In genomic region chr1:1842360-1843146, GRCh38 we compare ENCODE assay signal across 9 cellular contexts. TPM values are rescaled to one million over a fixed set of nuclear protein-coding genes. Genes with fewer than 3 reads are reported as not detected.
A peak's percentile ranks its signal among the peaks of the same experiment; 100 is the strongest.
DNase-seq lines count a peak whose midpoint lies in the region; ATAC-seq and TF ChIP-seq lines count a peak whose summit lies in the region.
"Had no signal": no experiment of that assay in that cellular context is flagged by ENCODE, and none has a peak within 500 bp of the region (broad histone marks: within the 10 kb centered on the region; RNA-seq: fewer than 3 reads in every experiment).

No MANE protein-coding gene starts in this region.

- no peak overlapping the region for H3K4me3 ChIP-seq in DND-41 (ENCODE audit: low read depth in 1 of 2, low read length in 2 of 2)
- no peak overlapping the region for H3K4me3 ChIP-seq in SJCRH30
- H3K4me3 ChIP-seq in tibial artery: no peak overlapping the region

- H3K4me1 ChIP-seq in DND-41 (ENCODE audit: insufficient read depth, low read length) (no peaks in the 10 kb centered on the region), SJCRH30 (peaks cover 7% of the 10 kb centered on the region), tibial artery (peaks cover 0 to 72% (median 24%) of the 10 kb centered on the region in 4 donors)

- no peak overlapping the region for H2AFZ ChIP-seq in DND-41 (ENCODE audit: low read depth, low read length)

- DNase-seq in DND-41: peak; percentile 32
- DNase-seq in SJCRH30: peak; percentile 47 to 68
- DNase-seq in naive B cell: peak; percentile 26
- DNase-seq in tibial artery: no peak
- no peak for DNase-seq in SIG-M5 treated with dmso at 0.1 percent for 504 hours (lab: John Stamatoyannopoulos, UW; ENCODE audit: unreplicated experiment)
- DNase-seq in iPS-NIHi7 (ENCODE audit: extremely low spot score): no peak
- DNase-seq: activated CD8-positive, alpha-beta memory T cell treated with anti-CD3 and anti-CD28 coated beads, Interleukin-2, amount 50 U/mL, for 48 hours had no signal

- H3K9ac ChIP-seq in DND-41 (ENCODE audit: low read depth, low read length): no peak overlapping the region

- no peaks in the 10 kb centered on the region for H3K27me3 Mint-ChIP-seq in naive B cell

- intact Hi-C loops in tibial artery (cut with DNase I; ENCODE audit: low total_unique reads): no loop called here

- H3K79me2 ChIP-seq in DND-41 (ENCODE audit: insufficient read depth, low read length): peaks cover 100% of the 10 kb centered on the region

- H3K36me3 Mint-ChIP-seq in naive B cell: peaks cover 0 to 3% of the 10 kb centered on the region in 2 donors

- ATAC-seq in DND-41 (ENCODE audit: insufficient read depth, low read depth) (peak; percentile 63; the same call in 2 of the 3 replicates), HG03460 (IDR thresholded peaks at IDR 0.05; ENCODE audit: unreplicated experiment) (peak; percentile 52), naive B cell (ENCODE audit: low read depth in 2 of 2) (peak; percentile 67 to 72), HG02840 (IDR thresholded peaks at IDR 0.05; ENCODE audit: low FRiP score, unreplicated experiment) (no peak)

- H3K27me3 ChIP-seq in DND-41 (ENCODE audit: insufficient read depth, low read length, poor library complexity) (no peaks in the 10 kb centered on the region), SJCRH30 (no peaks in the 10 kb centered on the region), tibial artery (no peaks in the 10 kb centered on the region)

- peaks cover 50 to 79% (median 71%) of the 10 kb centered on the region in 3 donors for H3K4me1 Mint-ChIP-seq in naive B cell

- H3K27ac ChIP-seq in DND-41 (ENCODE audit: low read length) (no peak overlapping the region), SJCRH30 (no peak overlapping the region), tibial artery (no peak overlapping the region)

- H3K4me2 ChIP-seq in DND-41 (ENCODE audit: insufficient read depth, low read length): no peak overlapping the region

- peaks cover 46% of the 10 kb centered on the region for H3K36me3 ChIP-seq in DND-41 (ENCODE audit: insufficient read depth, low read length)
- H3K36me3 ChIP-seq in SJCRH30: peaks cover 29% of the 10 kb centered on the region
- peaks cover 0 to 5% (median 0%) of the 10 kb centered on the region in 3 donors for H3K36me3 ChIP-seq in tibial artery

- H3K4me3 Mint-ChIP-seq in naive B cell: peak overlapping the region; percentile 21 to 89 (median 74)

- TF ChIP-seq CTCF in DND-41 (IDR thresholded peaks at IDR 0.05; ENCODE audit: borderline replicate concordance, extremely low read depth, low read length, poor library complexity, severe bottlenecking): no peak
- no peak for TF ChIP-seq CTCF in tibial artery (IDR thresholded peaks at IDR 0.05)

- no peaks in the 10 kb centered on the region for H3K9me3 ChIP-seq in DND-41 (ENCODE audit: insufficient read depth, low read length, severe bottlenecking)
- H3K9me3 ChIP-seq in SJCRH30 (replicated peaks): no peaks in the 10 kb centered on the region
- H3K9me3 ChIP-seq in tibial artery: no peaks in the 10 kb centered on the region

- no peaks in the 10 kb centered on the region for H3K9me3 Mint-ChIP-seq in naive B cell

- H3K27ac Mint-ChIP-seq in naive B cell: peak overlapping the region; percentile 14 to 94 (median 84)

- peaks cover 93% of the 10 kb centered on the region for H4K20me1 ChIP-seq in DND-41 (ENCODE audit: insufficient read depth, low read length)

RNA-seq across cellular contexts. Expression of gene GNB1, which starts 48.3 kb away (rescaled TPM):
- 167 and 184 TPM in 2 replicates for total RNA-seq in SJCRH30 (2014; rRNA removed; shearing (Covaris generic))
- polyA plus RNA-seq in naive B cell (ENCODE audit: low read depth in 6 of 6): 100 to 1,000 TPM in 3 of 6 donors, 10 to 100 TPM in 3; 57.9 to 131 (median 92.3) TPM

Comparison
In these comparisons a context has a peak if more than half of its experiments do, and no peak if none do; other contexts are left out.
1. DNase-seq: peak in DND-41 (single experiment), SJCRH30 (2 of 2) and naive B cell (single experiment); none in tibial artery (0 of 2), SIG-M5 treated with dmso at 0.1 percent for 504 hours (single experiment) and iPS-NIHi7 (single experiment).